9 cellular contexts compared by ENCODE assay signal in the genomic region with DNA sequence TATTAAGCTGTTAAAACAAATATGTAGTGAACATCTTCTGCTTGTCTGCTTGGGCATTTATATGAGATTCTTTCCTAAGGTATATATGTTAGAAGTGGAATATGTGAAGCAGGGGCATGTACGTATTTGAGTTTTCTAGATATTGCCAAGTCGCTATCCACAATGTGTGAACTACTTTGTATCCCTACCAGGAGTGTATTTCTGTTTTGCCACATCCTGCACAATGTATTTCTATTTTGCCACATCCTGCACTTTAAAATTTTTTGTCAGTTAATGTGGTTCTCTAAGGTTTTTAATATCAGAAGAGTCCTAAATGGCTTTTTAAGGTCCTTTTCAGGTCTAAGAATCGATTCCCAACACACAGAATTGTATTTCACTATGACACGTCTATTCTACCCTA.
"Had no signal": no experiment of that assay in that cellular context is flagged by ENCODE, and none has a peak within 500 bp of the region (broad histone marks: within the 10 kb centered on the region; RNA-seq: fewer than 3 reads in every experiment).

No MANE protein-coding gene starts in this region.

- ATAC-seq: GM23338, HCT116 had no signal

- H2AFZ ChIP-seq: GM23248, GM23338 had no signal

- H3K9ac ChIP-seq: GM23248 had no signal

- H3K4me2 ChIP-seq: GM23338 had no signal

- H3K9me3 ChIP-seq: HAP-1 had no signal

- H3K36me3 ChIP-seq: HAP-1 had no signal

- DNase-seq: GM23248, GOT3, H7, H9, HCEC 1CT, HFFc6 had no signal

- H3K4me3 ChIP-seq: GM23248, GM23338, HAP-1 had no signal

- H3K4me1 ChIP-seq: HAP-1 had no signal

- H3K27ac ChIP-seq: GM23248 had no signal
